ENCODE assay signal across 25 cellular contexts in the genomic region with DNA sequence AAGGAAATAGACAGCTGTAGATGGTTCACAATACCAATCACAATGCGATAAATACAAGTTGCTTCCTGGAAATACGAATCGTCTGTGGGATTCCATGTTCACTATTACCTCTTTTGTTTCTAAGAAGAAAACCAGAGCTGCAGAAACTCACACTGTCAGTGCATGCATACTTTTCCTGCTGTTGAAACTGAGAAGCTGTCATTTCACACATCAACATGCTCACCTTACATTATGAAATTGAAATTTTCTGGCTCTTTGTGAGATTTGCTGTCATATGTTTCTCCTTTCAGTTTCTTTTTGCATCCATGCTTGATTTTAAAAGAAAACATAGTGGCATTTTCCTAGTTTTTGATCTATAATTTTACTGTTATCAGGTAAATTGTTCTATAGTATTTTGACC.
"Had no signal": no experiment of that assay in that cellular context is flagged by ENCODE, and none has a peak within 500 bp of the region (broad histone marks: within the 10 kb centered on the region; RNA-seq: fewer than 3 reads in every experiment).

No MANE protein-coding gene starts in this region.

- H3K4me1 ChIP-seq: Peyer's patch had no signal

- ATAC-seq: Right ventricle myocardium inferior, SK-N-SH treated with all-trans-retinoic acid at 6 μM for 48 hours had no signal

- H3K9me3 ChIP-seq: MG63, Peyer's patch, SJCRH30 had no signal

- H3K4me3 ChIP-seq: MG63, PC-9, Peyer's patch, SJCRH30 had no signal

- H2AFZ ChIP-seq: PC-9 had no signal

- H3K27ac ChIP-seq: HL-60, PC-9, Peyer's patch, SJCRH30 had no signal

- H3K36me3 ChIP-seq: MG63, Peyer's patch, SJCRH30 had no signal

- H3K4me2 ChIP-seq: PC-9 had no signal

- DNase-seq: Karpas-422; KG1; MG63; NCI-H1092 treated with DMSO at 0.1 percent for 48 hours; NCI-H1436; NCI-H187; NCI-H2029; NCI-H2081 treated with DMSO at 0.1 percent for 48 hours; NCI-H2171; NCI-H226; NCI-H446; NCI-H510A; NCI-H524 treated with DMSO at 0.1 percent for 48 hours; NCI-H69; NCI-H774; NK-92 treated with Interleukin-12 subunit alpha and Interleukin-12 subunit beta, amount 100 ng/mL, for 24 hours; OCI-M1; PC-9; Peyer's patch; SHP77 treated with DMSO at 0.1 percent for 48 hours; SJCRH30; T-helper 1 cell had no signal

- H3K27me3 ChIP-seq: MG63, Peyer's patch, SJCRH30 had no signal
